Comparison of ENCODE assay signal across 23 cellular contexts in the genomic region with DNA sequence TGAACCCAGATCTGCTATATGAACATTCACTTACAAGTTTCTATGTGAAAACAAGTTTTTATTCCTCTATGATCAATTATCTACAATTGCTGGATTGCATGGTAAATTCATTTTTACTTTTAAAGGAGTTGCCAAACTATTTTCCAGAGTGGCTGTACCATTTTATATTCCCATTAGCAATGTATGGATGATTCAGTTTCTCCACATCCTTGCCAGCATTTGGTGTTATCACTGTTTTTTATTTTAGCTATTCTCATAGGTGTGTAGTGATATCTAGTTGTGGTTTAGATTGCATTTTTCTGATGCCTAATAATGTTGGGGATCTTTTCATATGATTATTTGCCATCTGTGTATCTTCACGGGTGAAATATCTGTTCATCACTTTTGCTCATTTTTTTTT.
"Had no signal": no experiment of that assay in that cellular context is flagged by ENCODE, and none has a peak within 500 bp of the region (broad histone marks: within the 10 kb centered on the region; RNA-seq: fewer than 3 reads in every experiment).

No MANE protein-coding gene starts in this region.

- H3K27ac Mint-ChIP-seq: activated CD4-positive, alpha-beta memory T cell treated with anti-CD3 and anti-CD28 coated beads for 36 hours; activated CD4-positive, alpha-beta T cell treated with anti-CD3 and anti-CD28 coated beads for 36 hours; activated CD4-positive, alpha-beta T cell treated with anti-CD3 and anti-CD28 coated beads, Interleukin-2, amount 10 ng/mL, durations not matched to agents 24 days and 14 days; activated CD8-positive, alpha-beta T cell treated with anti-CD3 and anti-CD28 coated beads, Interleukin-2, amount 10 ng/mL, durations not matched to agents 7 days and 5 days had no signal

- H3K9me3 Mint-ChIP-seq: activated CD4-positive, alpha-beta memory T cell treated with anti-CD3 and anti-CD28 coated beads for 36 hours; activated CD4-positive, alpha-beta T cell treated with anti-CD3 and anti-CD28 coated beads, Interleukin-2, amount 10 ng/mL, durations not matched to agents 24 days and 14 days had no signal

- H3K4me3 Mint-ChIP-seq: activated CD4-positive, alpha-beta memory T cell treated with anti-CD3 and anti-CD28 coated beads for 36 hours; activated CD4-positive, alpha-beta T cell treated with anti-CD3 and anti-CD28 coated beads for 36 hours; activated CD4-positive, alpha-beta T cell treated with anti-CD3 and anti-CD28 coated beads, Interleukin-2, amount 10 ng/mL, durations not matched to agents 24 days and 14 days; activated CD8-positive, alpha-beta T cell treated with anti-CD3 and anti-CD28 coated beads, Interleukin-2, amount 10 ng/mL, durations not matched to agents 7 days and 5 days had no signal

- H3K36me3 Mint-ChIP-seq: activated CD4-positive, alpha-beta memory T cell treated with anti-CD3 and anti-CD28 coated beads for 36 hours had no signal

- H3K27me3 ChIP-seq: adrenal gland, body of pancreas, cardiac muscle cell, colonic mucosa, esophagus squamous epithelium, gastroesophageal sphincter had no signal

- DNase-seq: activated CD4-positive, alpha-beta memory T cell treated with anti-CD3 and anti-CD28 coated beads for 36 hours; activated CD4-positive, alpha-beta T cell treated with anti-CD3 and anti-CD28 coated beads for 36 hours; activated CD4-positive, alpha-beta T cell treated with anti-CD3 and anti-CD28 coated beads, Interleukin-2, amount 10 ng/mL, durations not matched to agents 24 days and 14 days; activated CD4-positive, CD25-positive, alpha-beta regulatory T cell; activated CD4-positive, CD25-positive, alpha-beta regulatory T cell treated with anti-CD3 and anti-CD28 coated beads, Interleukin-2, amount 50 U/mL, for 72 hours; activated CD8-positive, alpha-beta T cell treated with anti-CD3 and anti-CD28 coated beads, Interleukin-2, amount 10 ng/mL, durations not matched to agents 7 days and 5 days; activated gamma-delta T cell; activated naive CD4-positive, alpha-beta T cell; activated naive CD4-positive, alpha-beta T cell treated with anti-CD3 and anti-CD28 coated beads, Interleukin-2, amount 50 U/mL, for 16 hours; activated T-cell treated with anti-CD3 and anti-CD28 coated beads, Interleukin-2, amount 50 U/mL, for 1 hour; adrenal gland; amygdala; aorta; body of pancreas; central memory CD4-positive, alpha-beta T cell; cerebellar nuclear complex; colonic mucosa; effector CD8-positive, alpha-beta T cell; esophagus squamous epithelium; foreskin melanocyte had no signal

- H3K27me3 Mint-ChIP-seq: activated CD4-positive, alpha-beta memory T cell treated with anti-CD3 and anti-CD28 coated beads for 36 hours; activated CD4-positive, alpha-beta T cell treated with anti-CD3 and anti-CD28 coated beads for 36 hours; activated CD4-positive, alpha-beta T cell treated with anti-CD3 and anti-CD28 coated beads, Interleukin-2, amount 10 ng/mL, durations not matched to agents 24 days and 14 days had no signal

- H3K4me3 ChIP-seq: adrenal gland, body of pancreas, cardiac muscle cell, colonic mucosa, esophagus squamous epithelium, gastroesophageal sphincter had no signal

- H3K4me1 ChIP-seq: adrenal gland, body of pancreas, colonic mucosa, esophagus squamous epithelium, gastroesophageal sphincter had no signal

- H3K9me3 ChIP-seq: adrenal gland, body of pancreas, colonic mucosa, esophagus squamous epithelium, gastroesophageal sphincter had no signal

- H3K27ac ChIP-seq: adrenal gland, body of pancreas, cardiac muscle cell, colonic mucosa, epithelial cell of prostate, esophagus squamous epithelium, gastroesophageal sphincter had no signal

- H3K36me3 ChIP-seq: adrenal gland, cardiac muscle cell, colonic mucosa, esophagus squamous epithelium, gastroesophageal sphincter had no signal

- ATAC-seq: activated CD8-positive, alpha-beta T cell treated with anti-CD3 and anti-CD28 coated beads, Interleukin-2, amount 10 ng/mL, durations not matched to agents 7 days and 5 days; body of pancreas; gastroesophageal sphincter had no signal
